33 cellular contexts compared by ENCODE assay signal in genomic region chr22:47848384-47848920, GRCh38.
"Had no signal": no experiment of that assay in that cellular context is flagged by ENCODE, and none has a peak within 500 bp of the region (broad histone marks: within the 10 kb centered on the region; RNA-seq: fewer than 3 reads in every experiment).

No MANE protein-coding gene starts in this region.

- H3K27ac ChIP-seq: body of pancreas, KMS-11, PC-9, VCaP had no signal

- FAIRE-seq: astrocyte, bronchial epithelial cell, RCC 7860 had no signal

- ATAC-seq: activated CD8-positive, alpha-beta T cell treated with anti-CD3 and anti-CD28 coated beads for 36 hours; activated T-cell treated with anti-CD3 and anti-CD28 coated beads, Interleukin-2, amount 50 U/mL, for 72 hours; activated T-helper 17 cell treated with anti-CD3 and anti-CD28 coated beads, Interleukin-2, amount 50 U/mL, for 72 hours; body of pancreas had no signal

- H3K27me3 ChIP-seq: body of pancreas had no signal

- H3K4me2 ChIP-seq: KMS-11, PC-9 had no signal

- H3K9me3 ChIP-seq: body of pancreas had no signal

- H3K9ac ChIP-seq: KMS-11 had no signal

- H3K4me1 ChIP-seq: body of pancreas had no signal

- H2AFZ ChIP-seq: PC-9 had no signal

- DNase-seq: activated B cell treated with CpG ODN at 0.5 μM for 24 hours; activated CD4-positive, alpha-beta T cell treated with anti-CD3 and anti-CD28 coated beads for 1 hour; activated CD4-positive, alpha-beta T cell treated with anti-CD3 and anti-CD28 coated beads for 48 hours; activated CD8-positive, alpha-beta T cell treated with anti-CD3 and anti-CD28 coated beads for 36 hours; activated effector memory CD4-positive, alpha-beta T cell treated with anti-CD3 and anti-CD28 coated beads, Interleukin-2, amount 50 U/mL, for 16 hours; activated naive CD4-positive, alpha-beta T cell; activated naive CD4-positive, alpha-beta T cell treated with anti-CD3 and anti-CD28 coated beads, Interleukin-2, amount 50 U/mL, for 16 hours; activated naive CD8-positive, alpha-beta T cell treated with anti-CD3 and anti-CD28 coated beads for 36 hours; activated T-cell treated with anti-CD3 and anti-CD28 coated beads, Interleukin-2, amount 50 U/mL, for 1 hour; activated T-cell treated with anti-CD3 and anti-CD28 coated beads, Interleukin-2, amount 50 U/mL, for 72 hours; amniotic stem cell; body of pancreas; caudate nucleus; MM.1S; MV-4-11; NCI-H1092; NCI-H1436 treated with DMSO at 0.1 percent for 48 hours; NCI-H1694 treated with DMSO at 0.1 percent for 48 hours; NCI-H2029; NCI-H345; NCI-H524 treated with DMSO at 0.1 percent for 48 hours; PC-9; Right ventricle myocardium superior; SW 1271; T-helper 1 cell; T-helper 2 cell; T-helper 9 cell had no signal

- H3K4me3 ChIP-seq: body of pancreas, PC-9 had no signal
